ENCODE assay signal across 14 cellular contexts in genomic region chr10:27500886-27501285, GRCh38. TPM values are rescaled to one million over a fixed set of nuclear protein-coding genes. Genes with fewer than 3 reads are reported as not detected.
DNase-seq lines count a peak whose midpoint lies in the region; ATAC-seq and TF ChIP-seq lines count a peak whose summit lies in the region.
"Had no signal": no experiment of that assay in that cellular context is flagged by ENCODE, and none has a peak within 500 bp of the region (broad histone marks: within the 10 kb centered on the region; RNA-seq: fewer than 3 reads in every experiment).

No MANE protein-coding gene starts in this region.

- 54% methylated on average over 5 of the region's 5 CpGs for WGBS in suprapubic skin

- no peaks in the 10 kb centered on the region for H3K36me3 ChIP-seq in suprapubic skin

- TF ChIP-seq POLR2A in suprapubic skin (IDR thresholded peaks at IDR 0.05): no peak

- TF ChIP-seq EP300 in suprapubic skin (IDR thresholded peaks at IDR 0.05): no peak

- H3K4me3 ChIP-seq in epithelial cell of esophagus (ENCODE audit: low read length) (no peak overlapping the region), suprapubic skin (no peak overlapping the region)

- no peak for TF ChIP-seq CTCF in RWPE1 (conservative IDR thresholded peaks at IDR 0.05; ENCODE audit: low read depth)
- no peak for TF ChIP-seq CTCF in epithelial cell of esophagus (IDR thresholded peaks at IDR 0.05; ENCODE audit: insufficient read depth, low read depth, low read length, missing control alignments)
- no peak for TF ChIP-seq CTCF in foreskin keratinocyte (conservative IDR thresholded peaks at IDR 0.05)
- TF ChIP-seq CTCF in suprapubic skin (IDR thresholded peaks at IDR 0.05): no peak

- H3K9me3 ChIP-seq in suprapubic skin: no peaks in the 10 kb centered on the region

- CTCF ChIA-PET in RWPE1 (lab: Yijun Ruan, JAX): no interaction called here

- H3K27ac ChIP-seq in RWPE1: peak overlapping the region; percentile 78
- H3K27ac ChIP-seq in foreskin keratinocyte: peak overlapping the region; percentile 44
- H3K27ac ChIP-seq in suprapubic skin: peak overlapping the region; percentile 78

- no peaks in the 10 kb centered on the region for H3K27me3 ChIP-seq in foreskin keratinocyte
- no peaks in the 10 kb centered on the region for H3K27me3 ChIP-seq in suprapubic skin

- DNase-seq in RWPE1 (ENCODE audit: low spot score) (peak; percentile 73), epithelial cell of esophagus (ENCODE audit: low read depth) (peak; percentile 95), foreskin keratinocyte (peak; percentile 81 to 90), suprapubic skin (ENCODE audit: low spot score in 2 of 2) (no peak), NCI-H510A (lab: John Stamatoyannopoulos, UW) (no peak)
- DNase-seq: C1 segment of cervical spinal cord; Calu3; CD4-positive, alpha-beta T cell; DMS79 treated with DMSO at 0.1 percent for 48 hours; EL; HCEC 1CT; IMR-90 had no signal

- POLR2A ChIA-PET in RWPE1 (lab: Yijun Ruan, JAX; ENCODE audit: low non-redundant PET): no interaction called here

- ATAC-seq in foreskin keratinocyte: peak; percentile 73
- ATAC-seq in GM21528 (IDR thresholded peaks at IDR 0.05; ENCODE audit: low FRiP score, unreplicated experiment): no peak
- no peak for ATAC-seq in HG02759 (IDR thresholded peaks at IDR 0.05; ENCODE audit: unreplicated experiment)

- H3K4me1 ChIP-seq in foreskin keratinocyte (peaks cover 23% of the 10 kb centered on the region), suprapubic skin (peaks cover 33% of the 10 kb centered on the region)

RNA-seq across cellular contexts. Expression of gene RAB18, which starts 3.2 kb away (rescaled TPM):
- total RNA-seq in foreskin keratinocyte (86.7 and 89.4 TPM in 2 replicates), suprapubic skin (10 to 100 TPM; 50.1 to 78.1 (median 65.2) TPM)
- polyA plus RNA-seq in foreskin keratinocyte: 59.9 and 70.2 TPM in 2 replicates

Comparison
In these comparisons a context has a peak if more than half of its experiments do, and no peak if none do; other contexts are left out.
1. DNase-seq: peak in RWPE1 (single experiment), epithelial cell of esophagus (single experiment) and foreskin keratinocyte (2 of 2); none in suprapubic skin (0 of 2) and NCI-H510A (single experiment).
2. Peak in every context shown above with its lines, with median percentiles within 50 percentile points of each other: H3K27ac ChIP-seq.